In genomic region chr5:116520706-116521105, GRCh38 we compare ENCODE assay signal across 23 cellular contexts. TPM values are rescaled to one million over a fixed set of nuclear protein-coding genes. Genes with fewer than 3 reads are reported as not detected.
DNase-seq lines count a peak whose midpoint lies in the region; ATAC-seq and TF ChIP-seq lines count a peak whose summit lies in the region.
"Had no signal": no experiment of that assay in that cellular context is flagged by ENCODE, and none has a peak within 500 bp of the region (broad histone marks: within the 10 kb centered on the region; RNA-seq: fewer than 3 reads in every experiment).

No MANE protein-coding gene starts in this region.

- H3K9me3 Mint-ChIP-seq in mesothelial cell of epicardium: no peaks in the 10 kb centered on the region
- H3K9me3 Mint-ChIP-seq in activated naive CD4-positive, alpha-beta T cell treated with anti-CD3 and anti-CD28 coated beads, Interleukin-2, amount 50 U/mL, for 72 hours: no peaks in the 10 kb centered on the region
- H3K9me3 Mint-ChIP-seq: activated naive CD4-positive, alpha-beta T cell treated with anti-CD3 and anti-CD28 coated beads, Interleukin-2, amount 10 ng/mL, durations not matched to agents 7 days and 5 days; naive thymus-derived CD8-positive, alpha-beta T cell had no signal

- no peak overlapping the region for H3K4me3 Mint-ChIP-seq in mesothelial cell of epicardium
- H3K4me3 Mint-ChIP-seq: activated naive CD4-positive, alpha-beta T cell treated with anti-CD3 and anti-CD28 coated beads, Interleukin-2, amount 10 ng/mL, durations not matched to agents 7 days and 5 days; naive thymus-derived CD8-positive, alpha-beta T cell had no signal

- intact Hi-C loops in right cardiac atrium (cut with DNase I): no loop called here
- intact Hi-C loops in prostate gland (cut with DNase I): no loop called here

- no peaks in the 10 kb centered on the region for H3K36me3 Mint-ChIP-seq in mesothelial cell of epicardium
- no peaks in the 10 kb centered on the region for H3K36me3 Mint-ChIP-seq in activated naive CD4-positive, alpha-beta T cell treated with anti-CD3 and anti-CD28 coated beads, Interleukin-2, amount 50 U/mL, for 72 hours
- H3K36me3 Mint-ChIP-seq: activated naive CD4-positive, alpha-beta T cell treated with anti-CD3 and anti-CD28 coated beads, Interleukin-2, amount 10 ng/mL, durations not matched to agents 7 days and 5 days had no signal

- H3K4me3 ChIP-seq in right cardiac atrium (ENCODE audit: low read length) (no peak overlapping the region), prostate gland (no peak overlapping the region)
- H3K4me3 ChIP-seq in effector memory CD4-positive, alpha-beta T cell (ENCODE audit: insufficient read depth, low read depth, low read length, poor library complexity, severe bottlenecking): no peak overlapping the region
- H3K4me3 ChIP-seq: MG63, right lobe of liver, suprapubic skin had no signal

- peak; percentile 12 for ATAC-seq in HG02798 (IDR thresholded peaks at IDR 0.05; ENCODE audit: poor library complexity, unreplicated experiment)
- ATAC-seq in right cardiac atrium: peak; percentile 73 to 82
- ATAC-seq in activated naive CD4-positive, alpha-beta T cell treated with anti-CD3 and anti-CD28 coated beads, Interleukin-2, amount 50 U/mL, for 72 hours: no peak
- ATAC-seq: activated CD4-positive, CD25-positive, alpha-beta regulatory T cell treated with anti-CD3 and anti-CD28 coated beads, Interleukin-2, amount 50 U/mL, for 24 hours; naive thymus-derived CD8-positive, alpha-beta T cell had no signal

- no peak for TF ChIP-seq POLR2A in prostate gland (IDR thresholded peaks at IDR 0.05)

- WGBS in right cardiac atrium: 40% methylated on average over 2 of the region's 2 CpGs
- 87% methylated on average over 2 of the region's 2 CpGs for WGBS in prostate gland

- no peaks in the 10 kb centered on the region for H3K36me3 ChIP-seq in effector memory CD4-positive, alpha-beta T cell (ENCODE audit: control insufficient read depth, insufficient read depth, low read length)
- H3K36me3 ChIP-seq in prostate gland: no peaks in the 10 kb centered on the region
- H3K36me3 ChIP-seq: MG63, right lobe of liver, suprapubic skin had no signal

- H3K4me1 ChIP-seq in right cardiac atrium (ENCODE audit: control insufficient read depth, insufficient read depth, low read length) (peaks cover 13% of the 10 kb centered on the region), prostate gland (replicated peaks) (no peaks in the 10 kb centered on the region)
- H3K4me1 ChIP-seq in effector memory CD4-positive, alpha-beta T cell (ENCODE audit: control insufficient read depth, insufficient read depth, low read length, poor library complexity, severe bottlenecking): no peaks in the 10 kb centered on the region
- H3K4me1 ChIP-seq: right lobe of liver had no signal

- H3K27me3 ChIP-seq in right cardiac atrium (ENCODE audit: control insufficient read depth, insufficient read depth): no peaks in the 10 kb centered on the region
- no peaks in the 10 kb centered on the region for H3K27me3 ChIP-seq in effector memory CD4-positive, alpha-beta T cell (replicated peaks; ENCODE audit: control insufficient read depth, insufficient read depth, low read length, poor library complexity, severe bottlenecking)
- no peaks in the 10 kb centered on the region for H3K27me3 ChIP-seq in prostate gland (replicated peaks; ENCODE audit: insufficient read depth)
- H3K27me3 ChIP-seq: right lobe of liver, suprapubic skin had no signal

- no peaks in the 10 kb centered on the region for H3K9me3 ChIP-seq in right cardiac atrium (ENCODE audit: control insufficient read depth, low read length)
- H3K9me3 ChIP-seq in effector memory CD4-positive, alpha-beta T cell (ENCODE audit: control insufficient read depth, low read length): no peaks in the 10 kb centered on the region
- H3K9me3 ChIP-seq in prostate gland: no peaks in the 10 kb centered on the region
- H3K9me3 ChIP-seq: MG63, right lobe of liver, suprapubic skin had no signal

- TF ChIP-seq CTCF in mesothelial cell of epicardium (IDR thresholded peaks at IDR 0.05; ENCODE audit: unreplicated experiment) (no peak), prostate gland (IDR thresholded peaks at IDR 0.05) (no peak)

- H3K27me3 Mint-ChIP-seq in mesothelial cell of epicardium (ENCODE audit: low read depth): no peaks in the 10 kb centered on the region
- H3K27me3 Mint-ChIP-seq: activated naive CD4-positive, alpha-beta T cell treated with anti-CD3 and anti-CD28 coated beads, Interleukin-2, amount 10 ng/mL, durations not matched to agents 7 days and 5 days; naive thymus-derived CD8-positive, alpha-beta T cell had no signal

- peaks cover 87% of the 10 kb centered on the region for H3K4me1 Mint-ChIP-seq in mesothelial cell of epicardium
- H3K4me1 Mint-ChIP-seq: naive thymus-derived CD8-positive, alpha-beta T cell had no signal

- H3K27ac ChIP-seq in right cardiac atrium (ENCODE audit: low read length): no peak overlapping the region
- no peak overlapping the region for H3K27ac ChIP-seq in effector memory CD4-positive, alpha-beta T cell (ENCODE audit: insufficient read depth, low read length, poor library complexity, severe bottlenecking)
- no peak overlapping the region for H3K27ac ChIP-seq in prostate gland
- H3K27ac ChIP-seq: right lobe of liver, suprapubic skin had no signal

- H3K27ac Mint-ChIP-seq in mesothelial cell of epicardium: no peak overlapping the region
- no peak overlapping the region for H3K27ac Mint-ChIP-seq in activated naive CD4-positive, alpha-beta T cell treated with anti-CD3 and anti-CD28 coated beads, Interleukin-2, amount 50 U/mL, for 72 hours
- H3K27ac Mint-ChIP-seq: activated naive CD4-positive, alpha-beta T cell treated with anti-CD3 and anti-CD28 coated beads, Interleukin-2, amount 10 ng/mL, durations not matched to agents 7 days and 5 days; naive thymus-derived CD8-positive, alpha-beta T cell had no signal

- DNase-seq in DMS 273 (lab: John Stamatoyannopoulos, UW; ENCODE audit: unreplicated experiment) (peak; percentile 88), cerebellar cortex (ENCODE audit: low spot score) (peak; percentile 86), right cardiac atrium (peak in 1 of 3 donors; percentile 28), mesothelial cell of epicardium (ENCODE audit: low spot score in 2 of 2, unreplicated experiment in 2 of 2) (no peak), prostate gland (ENCODE audit: low spot score) (no peak)
- no peak for DNase-seq in effector memory CD4-positive, alpha-beta T cell
- DNase-seq in activated naive CD4-positive, alpha-beta T cell treated with anti-CD3 and anti-CD28 coated beads, Interleukin-2, amount 50 U/mL, for 72 hours (ENCODE audit: low spot score in 2 of 2): no peak
- DNase-seq: ACHN; activated naive CD4-positive, alpha-beta T cell treated with anti-CD3 and anti-CD28 coated beads, Interleukin-2, amount 10 ng/mL, durations not matched to agents 7 days and 5 days; activated T-cell treated with anti-CD3 and anti-CD28 coated beads, Interleukin-2, amount 50 U/mL, for 48 hours; Calu3; effector CD8-positive, alpha-beta T cell; EL; MG63; naive thymus-derived CD8-positive, alpha-beta T cell; NCI-H1436; NCI-H774; right lobe of liver had no signal

RNA-seq across cellular contexts. Expression of gene SEMA6A, which starts 53.9 kb away (rescaled TPM):
- total RNA-seq in right cardiac atrium (1 to 10 TPM; 4.0 to 9.4 (median 4.4) TPM), mesothelial cell of epicardium (129 to 138 TPM (median 132 TPM) in 3 replicates), prostate gland (10 to 100 TPM; 12.8 to 57.1 TPM)
- 3.1 TPM for polyA plus RNA-seq in right cardiac atrium
- total RNA-seq in activated naive CD4-positive, alpha-beta T cell treated with anti-CD3 and anti-CD28 coated beads, Interleukin-2, amount 50 U/mL, for 72 hours: under 1 TPM in 1 of 2 donors, not detected in 1; 0.18 TPM
- total RNA-seq: activated CD8-positive, alpha-beta memory T cell treated with anti-CD3 and anti-CD28 coated beads for 36 hours; naive thymus-derived CD8-positive, alpha-beta T cell; OCI-LY7 had no signal

Comparison
In these comparisons a context has a peak if more than half of its experiments do, and no peak if none do; other contexts are left out.
1. DNase-seq: peak in DMS 273 (single experiment) and cerebellar cortex (single experiment); none in mesothelial cell of epicardium (0 of 2), effector memory CD4-positive, alpha-beta T cell (0 of 3), activated naive CD4-positive, alpha-beta T cell treated with anti-CD3 and anti-CD28 coated beads, Interleukin-2, amount 50 U/mL, for 72 hours (0 of 2) and prostate gland (single experiment).
2. ATAC-seq: peak in HG02798 (single experiment) and right cardiac atrium (2 of 2); none in activated naive CD4-positive, alpha-beta T cell treated with anti-CD3 and anti-CD28 coated beads, Interleukin-2, amount 50 U/mL, for 72 hours (0 of 2).
3. RNA of gene SEMA6A, which starts 53.9 kb away (total RNA-seq): 129 to 138 TPM in mesothelial cell of epicardium, 12.8 to 57.1 TPM in prostate gland and 4.0 to 9.4 TPM in right cardiac atrium; 0.18 TPM in activated naive CD4-positive, alpha-beta T cell treated with anti-CD3 and anti-CD28 coated beads, Interleukin-2, amount 50 U/mL, for 72 hours; every median in the first group is over 4 times any median in the second.